Comparison of ENCODE assay signal across 27 cellular contexts in the genomic region with DNA sequence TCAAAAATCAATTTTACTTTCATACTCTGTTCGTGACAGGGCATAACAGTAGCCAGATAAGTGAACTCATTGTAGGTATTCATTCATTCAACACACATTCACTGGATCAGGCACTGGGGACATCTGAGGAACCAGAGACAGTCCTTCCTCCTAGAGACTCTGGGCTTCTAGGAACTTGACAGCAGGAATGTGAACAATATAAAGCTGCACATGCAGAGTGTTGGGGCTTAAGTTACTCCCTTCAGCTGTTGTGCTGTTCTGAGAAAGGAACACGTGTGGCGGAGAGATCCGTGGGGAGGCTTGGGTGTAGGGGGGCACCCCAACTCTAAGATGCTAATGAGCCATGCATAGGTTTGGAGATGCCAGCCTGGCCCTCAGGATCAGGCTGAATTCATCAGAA.
"Had no signal": no experiment of that assay in that cellular context is flagged by ENCODE, and none has a peak within 500 bp of the region (broad histone marks: within the 10 kb centered on the region; RNA-seq: fewer than 3 reads in every experiment).

No MANE protein-coding gene starts in this region.

- H3K4me1 Mint-ChIP-seq: activated CD4-positive, alpha-beta memory T cell treated with anti-CD3 and anti-CD28 coated beads, Interleukin-2, amount 10 ng/mL, durations not matched to agents 7 days and 5 days; activated CD4-positive, alpha-beta T cell treated with anti-CD3 and anti-CD28 coated beads, Interleukin-2, amount 10 ng/mL, durations not matched to agents 24 days and 14 days; activated T-helper 17 cell treated with anti-CD3 and anti-CD28 coated beads, Interleukin-2, amount 50 U/mL, for 72 hours had no signal

- H3K27ac Mint-ChIP-seq: activated CD4-positive, alpha-beta memory T cell treated with anti-CD3 and anti-CD28 coated beads, Interleukin-2, amount 10 ng/mL, durations not matched to agents 7 days and 5 days; activated CD4-positive, alpha-beta T cell treated with anti-CD3 and anti-CD28 coated beads, Interleukin-2, amount 10 ng/mL, durations not matched to agents 24 days and 14 days; activated T-cell treated with anti-CD3 and anti-CD28 coated beads, Interleukin-2, amount 50 U/mL, for 24 hours; activated T-helper 17 cell treated with anti-CD3 and anti-CD28 coated beads, Interleukin-2, amount 50 U/mL, for 72 hours; nephron progenitor cell; type B pancreatic cell had no signal

- DNase-seq: activated CD4-positive, alpha-beta memory T cell treated with anti-CD3 and anti-CD28 coated beads, Interleukin-2, amount 10 ng/mL, durations not matched to agents 7 days and 5 days; activated CD4-positive, alpha-beta T cell treated with anti-CD3 and anti-CD28 coated beads, Interleukin-2, amount 10 ng/mL, durations not matched to agents 24 days and 14 days; activated CD4-positive, CD25-positive, alpha-beta regulatory T cell treated with anti-CD3 and anti-CD28 coated beads, Interleukin-2, amount 50 U/mL, for 72 hours; activated CD8-positive, alpha-beta memory T cell treated with anti-CD3 and anti-CD28 coated beads, Interleukin-2, amount 50 U/mL, for 48 hours; activated gamma-delta T cell treated with Interleukin-2 at 50 U/mL for 16 hours; activated naive CD4-positive, alpha-beta T cell treated with anti-CD3 and anti-CD28 coated beads, Interleukin-2, amount 50 U/mL, for 16 hours; activated T-cell treated with anti-CD3 and anti-CD28 coated beads, Interleukin-2, amount 50 U/mL, for 24 hours; amniotic stem cell; central memory CD4-positive, alpha-beta T cell; dermis blood vessel endothelial cell; effector CD8-positive, alpha-beta T cell; kidney glomerular epithelial cell; left ventricle myocardium inferior; mucosa of descending colon; nephron progenitor cell; psoas muscle; stimulated activated CD4-positive, alpha-beta T cell treated with anti-CD3 and anti-CD28 coated beads, Interleukin-15, amount 100 ng/mL, for 24 hours; stimulated activated CD4-positive, alpha-beta T cell treated with anti-CD3 and anti-CD28 coated beads, Interleukin-2, amount 100 ng/mL, for 24 hours; stimulated activated naive CD8-positive, alpha-beta T cell treated with anti-CD3 and anti-CD28 coated beads, Interleukin-15, Interleukin-2, amounts not matched to agents 100 U/mL and 50 U/mL, for 24 hours; T-helper 2 cell had no signal

- H3K4me3 Mint-ChIP-seq: activated CD4-positive, alpha-beta memory T cell treated with anti-CD3 and anti-CD28 coated beads, Interleukin-2, amount 10 ng/mL, durations not matched to agents 7 days and 5 days; activated CD4-positive, alpha-beta T cell treated with anti-CD3 and anti-CD28 coated beads, Interleukin-2, amount 10 ng/mL, durations not matched to agents 24 days and 14 days; activated T-cell treated with anti-CD3 and anti-CD28 coated beads, Interleukin-2, amount 50 U/mL, for 24 hours; activated T-helper 17 cell treated with anti-CD3 and anti-CD28 coated beads, Interleukin-2, amount 50 U/mL, for 72 hours; nephron progenitor cell; type B pancreatic cell had no signal

- H3K4me1 ChIP-seq: parathyroid adenoma, psoas muscle, vagina had no signal

- H3K27ac ChIP-seq: left ventricle myocardium inferior, parathyroid adenoma, psoas muscle, thoracic aorta, vagina had no signal

- ATAC-seq: activated T-helper 17 cell treated with anti-CD3 and anti-CD28 coated beads, Interleukin-2, amount 50 U/mL, for 72 hours; mucosa of descending colon; psoas muscle had no signal

- H3K36me3 Mint-ChIP-seq: type B pancreatic cell had no signal

- H3K4me3 ChIP-seq: breast epithelium, left ventricle myocardium inferior, lung, mucosa of descending colon, psoas muscle, thoracic aorta, vagina had no signal

- H3K9me3 Mint-ChIP-seq: activated CD4-positive, alpha-beta memory T cell treated with anti-CD3 and anti-CD28 coated beads, Interleukin-2, amount 10 ng/mL, durations not matched to agents 7 days and 5 days; activated CD4-positive, alpha-beta T cell treated with anti-CD3 and anti-CD28 coated beads, Interleukin-2, amount 10 ng/mL, durations not matched to agents 24 days and 14 days; activated T-cell treated with anti-CD3 and anti-CD28 coated beads, Interleukin-2, amount 50 U/mL, for 24 hours; activated T-helper 17 cell treated with anti-CD3 and anti-CD28 coated beads, Interleukin-2, amount 50 U/mL, for 72 hours; nephron progenitor cell; type B pancreatic cell had no signal

- H3K9me3 ChIP-seq: breast epithelium, left ventricle myocardium inferior, mucosa of descending colon, psoas muscle, thoracic aorta, vagina had no signal

- H3K27me3 ChIP-seq: breast epithelium, vagina had no signal

- H3K27me3 Mint-ChIP-seq: activated CD4-positive, alpha-beta T cell treated with anti-CD3 and anti-CD28 coated beads, Interleukin-2, amount 10 ng/mL, durations not matched to agents 24 days and 14 days; activated T-cell treated with anti-CD3 and anti-CD28 coated beads, Interleukin-2, amount 50 U/mL, for 24 hours had no signal

- H3K36me3 ChIP-seq: breast epithelium, left ventricle myocardium inferior, thoracic aorta, vagina had no signal
